In the genomic region with DNA sequence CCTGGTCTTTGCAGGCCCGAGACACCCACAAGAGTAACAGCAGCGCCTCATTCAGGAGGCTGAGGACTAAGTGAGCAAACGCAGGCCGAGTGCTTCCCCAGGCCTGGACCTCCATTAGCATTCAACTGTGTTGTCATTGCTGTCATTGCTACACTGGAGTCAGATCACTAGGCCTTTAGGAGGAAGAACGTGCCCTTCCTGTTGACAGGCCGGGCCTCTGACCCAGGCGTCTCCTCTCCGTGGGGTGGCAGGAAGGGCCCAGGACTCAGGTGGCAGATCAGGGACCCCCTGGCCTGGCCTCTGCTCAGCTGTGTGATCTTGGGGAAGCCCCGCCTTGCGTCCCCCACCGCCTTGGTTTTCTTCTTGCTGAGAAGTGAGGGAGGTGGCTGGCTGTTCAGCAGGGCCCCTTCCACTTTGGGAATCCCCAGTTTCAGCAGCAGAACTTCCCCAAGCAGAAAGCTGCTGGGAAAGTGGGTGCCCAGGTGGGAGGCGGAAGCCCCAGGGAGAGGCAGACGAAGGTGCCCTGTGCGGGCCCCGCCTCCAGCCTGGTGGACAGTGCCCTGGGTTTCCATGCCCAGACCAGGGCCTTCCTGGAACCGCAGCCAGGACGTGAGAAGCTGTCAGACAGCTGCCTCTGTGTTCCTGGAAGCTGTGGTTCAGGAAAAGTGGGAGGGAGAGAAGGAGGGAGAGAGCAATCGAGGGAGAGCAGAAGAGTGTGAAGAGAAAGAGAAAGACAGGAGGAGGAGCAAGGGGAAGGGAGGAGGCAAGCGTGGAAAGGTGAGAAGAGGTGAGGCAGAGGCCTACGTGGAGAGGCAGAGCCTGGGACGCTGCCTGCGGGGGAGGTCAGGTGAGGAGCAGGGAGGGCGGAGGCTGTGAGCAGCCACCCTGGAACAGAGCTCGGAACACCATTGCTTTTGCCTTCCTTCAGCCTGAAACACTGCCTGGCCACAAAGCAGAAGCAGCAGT, we compare ENCODE assay signal across 8 cellular contexts. TPM values are rescaled to one million over a fixed set of nuclear protein-coding genes. Genes with fewer than 3 reads are reported as not detected.
DNase-seq lines count a peak whose midpoint lies in the region; ATAC-seq and TF ChIP-seq lines count a peak whose summit lies in the region.

No MANE protein-coding gene starts in this region.

- H3K4me3 Mint-ChIP-seq in WTC11: no peak overlapping the region

- no peaks in the 10 kb centered on the region for H3K36me3 Mint-ChIP-seq in WTC11

- H3K9me3 Mint-ChIP-seq in WTC11: no peaks in the 10 kb centered on the region

- ATAC-seq in GM18502 (IDR thresholded peaks at IDR 0.05; ENCODE audit: poor library complexity, unreplicated experiment): peak; percentile 50
- peak; percentile 43 for ATAC-seq in HG02885 (IDR thresholded peaks at IDR 0.05; ENCODE audit: poor library complexity, unreplicated experiment)
- ATAC-seq in WTC11: peak; percentile 51

- POLR2A ChIA-PET in WTC11 (lab: Charles Lee): no interaction called here

- H3K4me1 Mint-ChIP-seq in WTC11: peaks cover 7% of the 10 kb centered on the region

- H3K27ac Mint-ChIP-seq in WTC11: 0 out of 2 replicates have a peak overlapping the region, but pooled peaks have one; percentile 60

- CTCF ChIA-PET in WTC11 (lab: Charles Lee): interaction anchor here (0.6 to 4.2 kb wide), 6 partner anchors 13 to 170 kb away, joined by 3 to 50 read pairs (median 3); no protein-coding TSS in a partner anchor

- intact Hi-C loops in head of caudate nucleus (cut with DNase I): loop anchor here (5.0 kb wide), 1 partner anchor 110 kb away; a partner anchor contains a TSS

- DNase-seq in WTC11 (ENCODE audit: low spot score) (peak; percentile 72), head of caudate nucleus (peak in 35 of 42 donors; percentile 25 to 83 (median 64)), amygdala (lab: John Stamatoyannopoulos, UW) (no peak), DMS 273 (lab: John Stamatoyannopoulos, UW; ENCODE audit: unreplicated experiment) (no peak), SK-N-DZ (ENCODE audit: low spot score) (no peak)
- DNase-seq in stimulated activated CD4-positive, alpha-beta T cell treated with anti-CD3 and anti-CD28 coated beads, Interleukin-2, amount 100 ng/mL, for 48 hours: peak; percentile 19 to 23

- no peak for TF ChIP-seq CTCF in WTC11 (IDR thresholded peaks at IDR 0.05)

- no peaks in the 10 kb centered on the region for H3K27me3 Mint-ChIP-seq in WTC11 (ENCODE audit: low read depth)

TF ChIP-seq in WTC11, 78 proteins besides CTCF, POLR2A, EP300 and RAD21 (continues in another document):
- TF ChIP-seq, protein P1, sequence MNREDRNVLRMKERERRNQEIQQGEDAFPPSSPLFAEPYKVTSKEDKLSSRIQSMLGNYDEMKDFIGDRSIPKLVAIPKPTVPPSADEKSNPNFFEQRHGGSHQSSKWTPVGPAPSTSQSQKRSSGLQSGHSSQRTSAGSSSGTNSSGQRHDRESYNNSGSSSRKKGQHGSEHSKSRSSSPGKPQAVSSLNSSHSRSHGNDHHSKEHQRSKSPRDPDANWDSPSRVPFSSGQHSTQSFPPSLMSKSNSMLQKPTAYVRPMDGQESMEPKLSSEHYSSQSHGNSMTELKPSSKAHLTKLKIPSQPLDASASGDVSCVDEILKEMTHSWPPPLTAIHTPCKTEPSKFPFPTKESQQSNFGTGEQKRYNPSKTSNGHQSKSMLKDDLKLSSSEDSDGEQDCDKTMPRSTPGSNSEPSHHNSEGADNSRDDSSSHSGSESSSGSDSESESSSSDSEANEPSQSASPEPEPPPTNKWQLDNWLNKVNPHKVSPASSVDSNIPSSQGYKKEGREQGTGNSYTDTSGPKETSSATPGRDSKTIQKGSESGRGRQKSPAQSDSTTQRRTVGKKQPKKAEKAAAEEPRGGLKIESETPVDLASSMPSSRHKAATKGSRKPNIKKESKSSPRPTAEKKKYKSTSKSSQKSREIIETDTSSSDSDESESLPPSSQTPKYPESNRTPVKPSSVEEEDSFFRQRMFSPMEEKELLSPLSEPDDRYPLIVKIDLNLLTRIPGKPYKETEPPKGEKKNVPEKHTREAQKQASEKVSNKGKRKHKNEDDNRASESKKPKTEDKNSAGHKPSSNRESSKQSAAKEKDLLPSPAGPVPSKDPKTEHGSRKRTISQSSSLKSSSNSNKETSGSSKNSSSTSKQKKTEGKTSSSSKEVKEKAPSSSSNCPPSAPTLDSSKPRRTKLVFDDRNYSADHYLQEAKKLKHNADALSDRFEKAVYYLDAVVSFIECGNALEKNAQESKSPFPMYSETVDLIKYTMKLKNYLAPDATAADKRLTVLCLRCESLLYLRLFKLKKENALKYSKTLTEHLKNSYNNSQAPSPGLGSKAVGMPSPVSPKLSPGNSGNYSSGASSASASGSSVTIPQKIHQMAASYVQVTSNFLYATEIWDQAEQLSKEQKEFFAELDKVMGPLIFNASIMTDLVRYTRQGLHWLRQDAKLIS (CRISPR knock-in tag; IDR thresholded peaks at IDR 0.05; ENCODE audit: borderline replicate concordance): no peak
- TF ChIP-seq TEAD1 (CRISPR knock-in tag; IDR thresholded peaks at IDR 0.05) (no peak), GABPB1 (CRISPR knock-in tag; IDR thresholded peaks at IDR 0.05) (no peak), NR3C1 (CRISPR knock-in tag; conservative IDR thresholded peaks at IDR 0.05; ENCODE audit: low read depth) (no peak), NFATC4 (CRISPR knock-in tag; IDR thresholded peaks at IDR 0.05) (no peak), FOXJ3 (CRISPR knock-in tag; IDR thresholded peaks at IDR 0.05; ENCODE audit: borderline replicate concordance) (no peak), KAT7 (CRISPR knock-in tag; IDR thresholded peaks at IDR 0.05; ENCODE audit: borderline replicate concordance) (no peak), ZNF423 (CRISPR knock-in tag; IDR thresholded peaks at IDR 0.05) (no peak), SOX15 (CRISPR knock-in tag; IDR thresholded peaks at IDR 0.05) (no peak)
- TF ChIP-seq, protein P2, sequence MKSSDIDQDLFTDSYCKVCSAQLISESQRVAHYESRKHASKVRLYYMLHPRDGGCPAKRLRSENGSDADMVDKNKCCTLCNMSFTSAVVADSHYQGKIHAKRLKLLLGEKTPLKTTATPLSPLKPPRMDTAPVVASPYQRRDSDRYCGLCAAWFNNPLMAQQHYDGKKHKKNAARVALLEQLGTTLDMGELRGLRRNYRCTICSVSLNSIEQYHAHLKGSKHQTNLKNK (CRISPR knock-in tag; IDR thresholded peaks at IDR 0.05): no peak
- TF ChIP-seq, protein P3, sequence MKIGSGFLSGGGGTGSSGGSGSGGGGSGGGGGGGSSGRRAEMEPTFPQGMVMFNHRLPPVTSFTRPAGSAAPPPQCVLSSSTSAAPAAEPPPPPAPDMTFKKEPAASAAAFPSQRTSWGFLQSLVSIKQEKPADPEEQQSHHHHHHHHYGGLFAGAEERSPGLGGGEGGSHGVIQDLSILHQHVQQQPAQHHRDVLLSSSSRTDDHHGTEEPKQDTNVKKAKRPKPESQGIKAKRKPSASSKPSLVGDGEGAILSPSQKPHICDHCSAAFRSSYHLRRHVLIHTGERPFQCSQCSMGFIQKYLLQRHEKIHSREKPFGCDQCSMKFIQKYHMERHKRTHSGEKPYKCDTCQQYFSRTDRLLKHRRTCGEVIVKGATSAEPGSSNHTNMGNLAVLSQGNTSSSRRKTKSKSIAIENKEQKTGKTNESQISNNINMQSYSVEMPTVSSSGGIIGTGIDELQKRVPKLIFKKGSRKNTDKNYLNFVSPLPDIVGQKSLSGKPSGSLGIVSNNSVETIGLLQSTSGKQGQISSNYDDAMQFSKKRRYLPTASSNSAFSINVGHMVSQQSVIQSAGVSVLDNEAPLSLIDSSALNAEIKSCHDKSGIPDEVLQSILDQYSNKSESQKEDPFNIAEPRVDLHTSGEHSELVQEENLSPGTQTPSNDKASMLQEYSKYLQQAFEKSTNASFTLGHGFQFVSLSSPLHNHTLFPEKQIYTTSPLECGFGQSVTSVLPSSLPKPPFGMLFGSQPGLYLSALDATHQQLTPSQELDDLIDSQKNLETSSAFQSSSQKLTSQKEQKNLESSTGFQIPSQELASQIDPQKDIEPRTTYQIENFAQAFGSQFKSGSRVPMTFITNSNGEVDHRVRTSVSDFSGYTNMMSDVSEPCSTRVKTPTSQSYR (CRISPR knock-in tag; IDR thresholded peaks at IDR 0.05): no peak
- TF ChIP-seq, protein P4, sequence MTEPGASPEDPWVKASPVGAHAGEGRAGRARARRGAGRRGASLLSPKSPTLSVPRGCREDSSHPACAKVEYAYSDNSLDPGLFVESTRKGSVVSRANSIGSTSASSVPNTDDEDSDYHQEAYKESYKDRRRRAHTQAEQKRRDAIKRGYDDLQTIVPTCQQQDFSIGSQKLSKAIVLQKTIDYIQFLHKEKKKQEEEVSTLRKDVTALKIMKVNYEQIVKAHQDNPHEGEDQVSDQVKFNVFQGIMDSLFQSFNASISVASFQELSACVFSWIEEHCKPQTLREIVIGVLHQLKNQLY (CRISPR knock-in tag; IDR thresholded peaks at IDR 0.05): no peak
- TF ChIP-seq, protein P5, sequence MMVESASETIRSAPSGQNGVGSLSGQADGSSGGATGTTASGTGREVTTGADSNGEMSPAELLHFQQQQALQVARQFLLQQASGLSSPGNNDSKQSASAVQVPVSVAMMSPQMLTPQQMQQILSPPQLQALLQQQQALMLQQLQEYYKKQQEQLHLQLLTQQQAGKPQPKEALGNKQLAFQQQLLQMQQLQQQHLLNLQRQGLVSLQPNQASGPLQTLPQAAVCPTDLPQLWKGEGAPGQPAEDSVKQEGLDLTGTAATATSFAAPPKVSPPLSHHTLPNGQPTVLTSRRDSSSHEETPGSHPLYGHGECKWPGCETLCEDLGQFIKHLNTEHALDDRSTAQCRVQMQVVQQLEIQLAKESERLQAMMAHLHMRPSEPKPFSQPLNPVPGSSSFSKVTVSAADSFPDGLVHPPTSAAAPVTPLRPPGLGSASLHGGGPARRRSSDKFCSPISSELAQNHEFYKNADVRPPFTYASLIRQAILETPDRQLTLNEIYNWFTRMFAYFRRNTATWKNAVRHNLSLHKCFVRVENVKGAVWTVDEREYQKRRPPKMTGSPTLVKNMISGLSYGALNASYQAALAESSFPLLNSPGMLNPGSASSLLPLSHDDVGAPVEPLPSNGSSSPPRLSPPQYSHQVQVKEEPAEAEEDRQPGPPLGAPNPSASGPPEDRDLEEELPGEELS (CRISPR knock-in tag; IDR thresholded peaks at IDR 0.05): no peak
- TF ChIP-seq, protein P6, sequence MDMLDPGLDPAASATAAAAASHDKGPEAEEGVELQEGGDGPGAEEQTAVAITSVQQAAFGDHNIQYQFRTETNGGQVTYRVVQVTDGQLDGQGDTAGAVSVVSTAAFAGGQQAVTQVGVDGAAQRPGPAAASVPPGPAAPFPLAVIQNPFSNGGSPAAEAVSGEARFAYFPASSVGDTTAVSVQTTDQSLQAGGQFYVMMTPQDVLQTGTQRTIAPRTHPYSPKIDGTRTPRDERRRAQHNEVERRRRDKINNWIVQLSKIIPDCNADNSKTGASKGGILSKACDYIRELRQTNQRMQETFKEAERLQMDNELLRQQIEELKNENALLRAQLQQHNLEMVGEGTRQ (CRISPR knock-in tag; IDR thresholded peaks at IDR 0.05): no peak

RNA-seq across cellular contexts. Expression of a gene that starts 18.9 kb away (rescaled TPM):
- 4.4 to 5.2 TPM (median 4.5 TPM) in 3 replicates for total RNA-seq in WTC11 (2021)
- polyA plus RNA-seq in SK-N-DZ (2014; cell fraction: cytosol; rRNA removed): not detected in 2 replicates
- polyA plus RNA-seq in SK-N-DZ (2014; cell fraction: nucleus; rRNA removed): not detected in 2 replicates

RNA-seq across cellular contexts. Expression of a gene that starts 24.0 kb away (rescaled TPM):
- total RNA-seq in WTC11 (2021): 6.9 to 8.4 TPM (median 7.6 TPM) in 3 replicates
- polyA plus RNA-seq in SK-N-DZ (2014; cell fraction: cytosol; rRNA removed): not detected in 2 replicates
- polyA plus RNA-seq in SK-N-DZ (2014; cell fraction: nucleus; rRNA removed): not detected in 2 replicates

Comparison
In these comparisons a context has a peak if more than half of its experiments do, and no peak if none do; other contexts are left out.
1. DNase-seq: peak in WTC11 (single experiment), head of caudate nucleus (35 of 42) and stimulated activated CD4-positive, alpha-beta T cell treated with anti-CD3 and anti-CD28 coated beads, Interleukin-2, amount 100 ng/mL, for 48 hours (2 of 2); none in amygdala (0 of 56), DMS 273 (single experiment) and SK-N-DZ (single experiment).
2. Peak in every context shown above with its lines, with median percentiles within 50 percentile points of each other: ATAC-seq.